Comparison of ENCODE assay signal across 8 cellular contexts in genomic region chr6:6711832-6712231, GRCh38.
A peak's percentile ranks its signal among the peaks of the same experiment; 100 is the strongest.
DNase-seq lines count a peak whose midpoint lies in the region; ATAC-seq, FAIRE-seq and TF ChIP-seq lines count a peak whose summit lies in the region.

No MANE protein-coding gene starts in this region.

- no peaks in the 10 kb centered on the region for H3K79me2 ChIP-seq in mammary epithelial cell (ENCODE audit: insufficient read depth, low read length)

- H3K27ac Mint-ChIP-seq in MCF 10A (ENCODE audit: low read depth, unreplicated experiment): peak overlapping the region; percentile 73

- no peak for ATAC-seq in esophagus mucosa

- H3K9me3 ChIP-seq in mammary epithelial cell (replicated peaks; ENCODE audit: insufficient read depth, low read length): no peaks in the 10 kb centered on the region
- no peaks in the 10 kb centered on the region for H3K9me3 ChIP-seq in esophagus (ENCODE audit: control insufficient read depth in 2 of 2, insufficient read depth in 1 of 2, low read depth in 1 of 2, low read length in 1 of 2)
- H3K9me3 ChIP-seq in vagina: no peaks in the 10 kb centered on the region

- H4K20me1 ChIP-seq in mammary epithelial cell (ENCODE audit: insufficient read depth, low read length): no peaks in the 10 kb centered on the region

- TF ChIP-seq CTCF in MCF 10A (IDR thresholded peaks at IDR 0.05; ENCODE audit: unreplicated experiment): no peak
- no peak for TF ChIP-seq CTCF in mammary epithelial cell (conservative IDR thresholded peaks at IDR 0.05 in 1 of 2, IDR thresholded peaks at IDR 0.05 in 1 of 2; ENCODE audit: extremely low read depth in 1 of 2, insufficient read depth in 1 of 2, low read depth in 1 of 2, low read length in 2 of 2)
- no peak for TF ChIP-seq CTCF in vagina (IDR thresholded peaks at IDR 0.05)

- intact Hi-C loops in MCF 10A (cut with micrococcal nuclease): loop anchor here (1.0 to 2.0 kb wide), 2 partner anchors 17 to 35 kb away; no protein-coding TSS in a partner anchor
- intact Hi-C loops in mammary epithelial cell (cut with micrococcal nuclease): no loop called here
- intact Hi-C loops in vagina (cut with DNase I): no loop called here

- H3K36me3 ChIP-seq in mammary epithelial cell (ENCODE audit: insufficient read depth, low read length): no peaks in the 10 kb centered on the region
- H3K36me3 ChIP-seq in esophagus (ENCODE audit: control insufficient read depth in 2 of 2, insufficient read depth in 2 of 2, low read length in 1 of 2): peaks cover 0 to 2% of the 10 kb centered on the region in 2 donors
- H3K36me3 ChIP-seq in vagina: no peaks in the 10 kb centered on the region

- H3K9ac ChIP-seq in mammary epithelial cell (ENCODE audit: insufficient read depth, low read length): no peak overlapping the region

- H3K4me1 Mint-ChIP-seq in MCF 10A (ENCODE audit: insufficient read depth, unreplicated experiment): peaks cover 16% of the 10 kb centered on the region

- no peaks in the 10 kb centered on the region for H3K36me3 Mint-ChIP-seq in MCF 10A (ENCODE audit: insufficient read depth, unreplicated experiment)

- H3K27ac ChIP-seq in mammary epithelial cell (ENCODE audit: insufficient read depth, low read depth, low read length) (no peak overlapping the region), esophagus (ENCODE audit: low read depth in 2 of 2, low read length in 1 of 2) (peak overlapping the region; percentile 89 to 94), vagina (peak overlapping the region; percentile 43)

- H3K4me2 ChIP-seq in mammary epithelial cell (ENCODE audit: insufficient read depth, low read depth, low read length): no peak overlapping the region

- no peaks in the 10 kb centered on the region for H3K27me3 Mint-ChIP-seq in MCF 10A (ENCODE audit: insufficient read depth, unreplicated experiment)

- CTCF ChIA-PET in MCF 10A (lab: Yijun Ruan, JAX): interaction anchor here (0.6 to 1.9 kb wide), 10 partner anchors 8 to 513 kb away, joined by 3 to 15 read pairs (median 5); no protein-coding TSS in a partner anchor
- CTCF ChIA-PET in mammary epithelial cell (lab: Charles Lee; ENCODE audit: low non-redundant PET): no interaction called here

- BruUV-seq in MCF 10A (replicated peaks; lab: Mats Ljungman, UMichigan) (no TSS peak), mammary epithelial cell (replicated peaks; lab: Mats Ljungman, UMichigan) (no TSS peak)

- peaks cover 15% of the 10 kb centered on the region for H3K4me1 ChIP-seq in mammary epithelial cell (ENCODE audit: insufficient read depth, low read length)
- H3K4me1 ChIP-seq in esophagus (ENCODE audit: control insufficient read depth in 2 of 2, insufficient read depth in 2 of 2, low read length in 1 of 2): peaks cover 0 to 22% of the 10 kb centered on the region in 2 donors
- peaks cover 26% of the 10 kb centered on the region for H3K4me1 ChIP-seq in vagina

- DNase-seq in MCF 10A (ENCODE audit: unreplicated experiment): no peak
- DNase-seq in mammary epithelial cell: no peak
- DNase-seq in NCI-H2171 (lab: John Stamatoyannopoulos, UW): peak; percentile 43
- no peak for DNase-seq in vagina (ENCODE audit: extremely low spot score in 2 of 2)
- DNase-seq in frontal cortex (ENCODE audit: low spot score in 2 of 2): no peak
- DNase-seq in NCI-H226: no peak

- H3K9me3 Mint-ChIP-seq in MCF 10A (ENCODE audit: unreplicated experiment): no peaks in the 10 kb centered on the region

- no peak overlapping the region for H2AFZ ChIP-seq in mammary epithelial cell (ENCODE audit: low read depth, low read length)

- in situ Hi-C loops in mammary epithelial cell (cut with MboI; ENCODE audit: low sequenced_read_pairs in 2 of 2): loop anchor here in 1 of 2 donors (25.0 kb wide), 1 partner anchor 900 kb away; no protein-coding TSS in a partner anchor

- H3K4me3 Mint-ChIP-seq in MCF 10A (ENCODE audit: unreplicated experiment): peak overlapping the region; percentile 36

- no peaks in the 10 kb centered on the region for H3K27me3 ChIP-seq in mammary epithelial cell (ENCODE audit: insufficient read depth, low read length)
- no peaks in the 10 kb centered on the region for H3K27me3 ChIP-seq in esophagus (ENCODE audit: control insufficient read depth in 1 of 2, insufficient read depth in 2 of 2, low read length in 2 of 2)
- no peaks in the 10 kb centered on the region for H3K27me3 ChIP-seq in vagina

- H3K4me3 ChIP-seq in mammary epithelial cell (replicated peaks in 1 of 3; ENCODE audit: insufficient read depth in 1 of 3, low read depth in 2 of 3, low read length in 3 of 3) (no peak overlapping the region), esophagus (ENCODE audit: low read depth in 1 of 2, low read length in 2 of 2) (no peak overlapping the region), vagina (no peak overlapping the region)

- TF ChIP-seq POLR2A in vagina (IDR thresholded peaks at IDR 0.05): no peak

- FAIRE-seq in frontal cortex (lab: Jason Lieb, UNC): no peak

- dilution Hi-C loops in mammary epithelial cell (cut with HindIII; ENCODE audit: low sequenced_read_pairs): loop anchor here (25.0 kb wide), 1 partner anchor 550 kb away; no protein-coding TSS in a partner anchor

- POLR2A ChIA-PET in MCF 10A (lab: Yijun Ruan, JAX): interaction anchor here (0.8 to 3.5 kb wide), 9 partner anchors 8 to 37 kb away, joined by 3 to 29 read pairs (median 9); no protein-coding TSS in a partner anchor

- WGBS in mammary epithelial cell (ENCODE audit: low coverage, missing lambda C conversion rate): 79% methylated on average over 6 of the region's 6 CpGs
- WGBS in esophagus, 2 donors: 62 to 76% methylated on average over 6 of the region's 6 CpGs
